ENCODE assay signal across 9 cellular contexts in genomic region chr6:35370799-35371493, GRCh38. TPM values are rescaled to one million over a fixed set of nuclear protein-coding genes. Genes with fewer than 3 reads are reported as not detected.
DNase-seq lines count a peak whose midpoint lies in the region; ATAC-seq and TF ChIP-seq lines count a peak whose summit lies in the region.
"Had no signal": no experiment of that assay in that cellular context is flagged by ENCODE, and none has a peak within 500 bp of the region (broad histone marks: within the 10 kb centered on the region; RNA-seq: fewer than 3 reads in every experiment).

No MANE protein-coding gene starts in this region.

- H3K4me1 ChIP-seq in upper lobe of right lung, result peaks cover 34% of the 10 kb centered on the region

- H3K9me3 ChIP-seq in upper lobe of right lung, result no peaks in the 10 kb centered on the region

- POLR2A ChIA-PET in activated CD8-positive, alpha-beta T cell treated with anti-CD3 and anti-CD28 coated beads, Interleukin-2, amount 10 ng/mL, durations not matched to agents 7 days and 5 days (lab: Charles Lee), result interaction anchor here (0.6 to 1.0 kb wide), 2 partner anchors 22 to 39 kb away, joined by 4 to 7 read pairs; no protein-coding TSS in a partner anchor

- ATAC-seq in activated CD8-positive, alpha-beta T cell treated with anti-CD3 and anti-CD28 coated beads, Interleukin-2, amount 10 ng/mL, durations not matched to agents 7 days and 5 days, result no peak
- ATAC-seq in upper lobe of right lung, result peak; percentile 78
- ATAC-seq in HG03565 (IDR thresholded peaks at IDR 0.05; ENCODE audit: unreplicated experiment), result no peak

- CTCF ChIA-PET in activated CD8-positive, alpha-beta T cell treated with anti-CD3 and anti-CD28 coated beads, Interleukin-2, amount 10 ng/mL, durations not matched to agents 7 days and 5 days (lab: Charles Lee), result interaction anchor here (1.1 to 1.8 kb wide), 3 partner anchors 29 to 50 kb away, joined by 3 to 5 read pairs (median 3); partner anchors contain the start of gene PPARD

- no peaks in the 10 kb centered on the region for H3K27me3 ChIP-seq in upper lobe of right lung

- H3K27ac Mint-ChIP-seq in activated naive CD4-positive, alpha-beta T cell treated with anti-CD3 and anti-CD28 coated beads, Interleukin-2, amount 50 U/mL, for 24 hours, result peak overlapping the region; percentile 95
- peak overlapping the region; percentile 87 for H3K27ac Mint-ChIP-seq in activated CD8-positive, alpha-beta T cell treated with anti-CD3 and anti-CD28 coated beads, Interleukin-2, amount 10 ng/mL, durations not matched to agents 7 days and 5 days

- H3K9me3 Mint-ChIP-seq in activated naive CD4-positive, alpha-beta T cell treated with anti-CD3 and anti-CD28 coated beads, Interleukin-2, amount 50 U/mL, for 24 hours, result no peaks in the 10 kb centered on the region
- H3K9me3 Mint-ChIP-seq in activated CD8-positive, alpha-beta T cell treated with anti-CD3 and anti-CD28 coated beads, Interleukin-2, amount 10 ng/mL, durations not matched to agents 7 days and 5 days (ENCODE audit: insufficient read depth), result no peaks in the 10 kb centered on the region

- peak overlapping the region; percentile 58 for H3K27ac ChIP-seq in upper lobe of right lung
- H3K27ac ChIP-seq: parathyroid adenoma had no signal

- peaks cover 72% of the 10 kb centered on the region for H3K4me1 Mint-ChIP-seq in activated naive CD4-positive, alpha-beta T cell treated with anti-CD3 and anti-CD28 coated beads, Interleukin-2, amount 50 U/mL, for 24 hours
- peaks cover 60% of the 10 kb centered on the region for H3K4me1 Mint-ChIP-seq in activated CD8-positive, alpha-beta T cell treated with anti-CD3 and anti-CD28 coated beads, Interleukin-2, amount 10 ng/mL, durations not matched to agents 7 days and 5 days (ENCODE audit: low read depth)

- no peaks in the 10 kb centered on the region for H3K27me3 Mint-ChIP-seq in activated naive CD4-positive, alpha-beta T cell treated with anti-CD3 and anti-CD28 coated beads, Interleukin-2, amount 50 U/mL, for 24 hours
- H3K27me3 Mint-ChIP-seq in activated CD8-positive, alpha-beta T cell treated with anti-CD3 and anti-CD28 coated beads, Interleukin-2, amount 10 ng/mL, durations not matched to agents 7 days and 5 days (ENCODE audit: low read depth), result no peaks in the 10 kb centered on the region

- TF ChIP-seq CTCF in upper lobe of right lung (IDR thresholded peaks at IDR 0.05), result no peak

- no peaks in the 10 kb centered on the region for H3K36me3 ChIP-seq in upper lobe of right lung

- no peak overlapping the region for H3K4me3 ChIP-seq in upper lobe of right lung

- no peak for DNase-seq in activated naive CD4-positive, alpha-beta T cell (lab: John Stamatoyannopoulos, UW)
- no peak for DNase-seq in activated CD8-positive, alpha-beta T cell treated with anti-CD3 and anti-CD28 coated beads, Interleukin-2, amount 10 ng/mL, durations not matched to agents 7 days and 5 days
- DNase-seq in iris pigment epithelial cell (ENCODE audit: low read depth), result peak; percentile 34
- peak; percentile 67 for DNase-seq in upper lobe of right lung
- DNase-seq in NCI-H2029 treated with DMSO at 0.1 percent for 48 hours (lab: John Stamatoyannopoulos, UW), result no peak
- no peak for DNase-seq in activated CD4-positive, alpha-beta T cell treated with anti-CD3 and anti-CD28 coated beads for 4 hours

- peaks cover 11% of the 10 kb centered on the region for H3K36me3 Mint-ChIP-seq in activated naive CD4-positive, alpha-beta T cell treated with anti-CD3 and anti-CD28 coated beads, Interleukin-2, amount 50 U/mL, for 24 hours
- H3K36me3 Mint-ChIP-seq in activated CD8-positive, alpha-beta T cell treated with anti-CD3 and anti-CD28 coated beads, Interleukin-2, amount 10 ng/mL, durations not matched to agents 7 days and 5 days (ENCODE audit: low read depth), result peaks cover 45% of the 10 kb centered on the region

- H3K4me3 Mint-ChIP-seq in activated naive CD4-positive, alpha-beta T cell treated with anti-CD3 and anti-CD28 coated beads, Interleukin-2, amount 50 U/mL, for 24 hours, result peak overlapping the region; percentile 53
- H3K4me3 Mint-ChIP-seq in activated CD8-positive, alpha-beta T cell treated with anti-CD3 and anti-CD28 coated beads, Interleukin-2, amount 10 ng/mL, durations not matched to agents 7 days and 5 days, result peak overlapping the region; percentile 51

- intact Hi-C loops in upper lobe of right lung (cut with DNase I), result no loop called here

RNA-seq across cellular contexts. Expression of gene PPARD, which starts 28.6 kb away (rescaled TPM):
- total RNA-seq in activated CD8-positive, alpha-beta T cell treated with anti-CD3 and anti-CD28 coated beads, Interleukin-2, amount 10 ng/mL, durations not matched to agents 7 days and 5 days, result 10 to 100 TPM; 36.3 to 36.7 TPM
- 31.6 TPM for total RNA-seq in upper lobe of right lung

Comparison
In these comparisons a context has a peak if more than half of its experiments do, and no peak if none do; other contexts are left out.
1. DNase-seq: peak in iris pigment epithelial cell (single experiment) and upper lobe of right lung (single experiment); none in activated naive CD4-positive, alpha-beta T cell (0 of 4), activated CD8-positive, alpha-beta T cell treated with anti-CD3 and anti-CD28 coated beads, Interleukin-2, amount 10 ng/mL, durations not matched to agents 7 days and 5 days (single experiment), NCI-H2029 treated with DMSO at 0.1 percent for 48 hours (single experiment) and activated CD4-positive, alpha-beta T cell treated with anti-CD3 and anti-CD28 coated beads for 4 hours (0 of 2).